In the genomic region with DNA sequence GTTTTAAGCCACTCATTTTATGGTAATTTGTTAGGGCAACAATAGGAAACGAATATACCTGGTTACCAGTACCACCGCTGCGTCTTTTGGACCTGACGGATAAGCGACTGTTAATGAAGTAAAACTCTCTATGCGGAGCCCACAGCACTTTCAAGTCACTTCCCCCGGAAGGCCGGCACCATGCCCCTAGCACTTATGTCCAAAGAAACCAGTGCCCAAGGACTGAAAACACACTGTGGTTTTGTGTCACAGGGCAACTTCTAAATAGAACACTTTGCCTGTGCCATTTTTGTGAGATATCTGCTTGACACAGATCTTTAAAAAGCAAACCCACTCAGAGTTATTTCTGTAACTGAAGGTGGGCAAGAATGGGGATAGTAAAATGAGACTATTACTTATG, we compare ENCODE assay signal across 19 cellular contexts. TPM values are rescaled to one million over a fixed set of nuclear protein-coding genes. Genes with fewer than 3 reads are reported as not detected.
A peak's percentile ranks its signal among the peaks of the same experiment; 100 is the strongest.
DNase-seq lines count a peak whose midpoint lies in the region; ATAC-seq, FAIRE-seq and TF ChIP-seq lines count a peak whose summit lies in the region.
"Had no signal": no experiment of that assay in that cellular context is flagged by ENCODE, and none has a peak within 500 bp of the region (broad histone marks: within the 10 kb centered on the region; RNA-seq: fewer than 3 reads in every experiment).

No MANE protein-coding gene starts in this region.

- intact Hi-C loops in Right ventricle myocardium superior (cut with DNase I), result loop anchor here (10.0 kb wide), 1 partner anchor 50 kb away; no protein-coding TSS in a partner anchor
- intact Hi-C loops in left ventricle myocardium inferior (cut with micrococcal nuclease), result no loop called here

- no peak overlapping the region for H3K4me3 ChIP-seq in left ventricle myocardium inferior
- peak overlapping the region; percentile 53 for H3K4me3 ChIP-seq in Karpas-422 (ENCODE audit: low read length)
- H3K4me3 ChIP-seq in upper lobe of left lung, result no peak overlapping the region
- H3K4me3 ChIP-seq: A549, cardiac muscle cell, gastrocnemius medialis, tibial nerve had no signal

- no peak overlapping the region for H3K4me3 Mint-ChIP-seq in activated naive CD8-positive, alpha-beta T cell treated with anti-CD3 and anti-CD28 coated beads, Interleukin-2, amount 50 U/mL, for 24 hours

- H3K9me3 ChIP-seq in left ventricle myocardium inferior (replicated peaks) (no peaks in the 10 kb centered on the region), Karpas-422 (ENCODE audit: low read length) (no peaks in the 10 kb centered on the region), upper lobe of left lung (no peaks in the 10 kb centered on the region)
- H3K9me3 ChIP-seq: A549, gastrocnemius medialis, tibial nerve had no signal

- no peak for FAIRE-seq in GM12892 (lab: Jason Lieb, UNC)
- FAIRE-seq: A549 had no signal

- H3K36me3 ChIP-seq in left ventricle myocardium inferior (no peaks in the 10 kb centered on the region), Karpas-422 (ENCODE audit: insufficient read depth, low read length) (no peaks in the 10 kb centered on the region), upper lobe of left lung (no peaks in the 10 kb centered on the region)
- H3K36me3 ChIP-seq: cardiac muscle cell, gastrocnemius medialis, tibial nerve had no signal

- peaks cover 75% of the 10 kb centered on the region for H3K4me1 Mint-ChIP-seq in activated naive CD8-positive, alpha-beta T cell treated with anti-CD3 and anti-CD28 coated beads, Interleukin-2, amount 50 U/mL, for 24 hours

- ATAC-seq in Right ventricle myocardium superior (ENCODE audit: poor library complexity), result no peak
- no peak for ATAC-seq in activated naive CD8-positive, alpha-beta T cell treated with anti-CD3 and anti-CD28 coated beads, Interleukin-2, amount 50 U/mL, for 24 hours
- ATAC-seq in upper lobe of left lung (ENCODE audit: low FRiP score in 2 of 2), result no peak
- ATAC-seq: A549, gastrocnemius medialis had no signal

- H4K20me1 ChIP-seq in Karpas-422 (ENCODE audit: insufficient read depth, low read depth, low read length), result no peaks in the 10 kb centered on the region; the same call in 1 of the 2 replicates

- peak overlapping the region; percentile 60 for H3K9ac ChIP-seq in Karpas-422 (ENCODE audit: low read length)

- no peaks in the 10 kb centered on the region for H3K27me3 ChIP-seq in left ventricle myocardium inferior (ENCODE audit: low read depth)
- H3K27me3 ChIP-seq in Karpas-422 (ENCODE audit: low read length), result no peaks in the 10 kb centered on the region
- H3K27me3 ChIP-seq in upper lobe of left lung, result no peaks in the 10 kb centered on the region
- H3K27me3 ChIP-seq: cardiac muscle cell, gastrocnemius medialis, tibial nerve had no signal

- H3K27ac ChIP-seq in left ventricle myocardium inferior (replicated peaks) (no peak overlapping the region), Karpas-422 (ENCODE audit: low read length) (peak overlapping the region; percentile 96), upper lobe of left lung (peak overlapping the region in 3 of 4 donors; percentile 35 to 59 (median 54))
- H3K27ac ChIP-seq: A549, cardiac muscle cell, gastrocnemius medialis, tibial nerve had no signal

- no peaks in the 10 kb centered on the region for H3K9me3 Mint-ChIP-seq in activated naive CD8-positive, alpha-beta T cell treated with anti-CD3 and anti-CD28 coated beads, Interleukin-2, amount 50 U/mL, for 24 hours

- TF ChIP-seq EP300 in upper lobe of left lung (IDR thresholded peaks at IDR 0.05), result no peak

- H3K27ac Mint-ChIP-seq in activated naive CD8-positive, alpha-beta T cell treated with anti-CD3 and anti-CD28 coated beads, Interleukin-2, amount 50 U/mL, for 24 hours, result peak overlapping the region; percentile 67

- DNase-seq in Right ventricle myocardium superior (peak; percentile 41), left ventricle myocardium inferior (no peak), Karpas-422 (peak; percentile 86), upper lobe of left lung (no peak), GM12892 (ENCODE audit: insufficient read length) (no peak), NCI-H2029 treated with DMSO at 0.1 percent for 48 hours (lab: John Stamatoyannopoulos, UW) (no peak), HUDEP-2 (lab: John Stamatoyannopoulos, UW; ENCODE audit: unreplicated experiment in 76 of 76) (no peak)
- DNase-seq in activated naive CD8-positive, alpha-beta T cell treated with anti-CD3 and anti-CD28 coated beads, Interleukin-2, amount 50 U/mL, for 24 hours, result no peak
- DNase-seq: activated CD4-positive, CD25-positive, alpha-beta regulatory T cell treated with anti-CD3 and anti-CD28 coated beads, Interleukin-2, amount 50 U/mL, for 72 hours; amniotic stem cell; DMS79 treated with DMSO at 0.1 percent for 48 hours; erythroblast; gastrocnemius medialis; NCI-H1930; NCI-H510A treated with DMSO at 0.1 percent for 48 hours; stimulated activated CD4-positive, alpha-beta T cell treated with anti-CD3 and anti-CD28 coated beads, Interleukin-12 subunit alpha, Interleukin-12 subunit beta, amount 100 ng/mL, for 4 hours had no signal

- peak overlapping the region; percentile 74 for H3K4me2 ChIP-seq in Karpas-422 (ENCODE audit: low read depth, low read length, poor library complexity, severe bottlenecking)
- H3K4me2 ChIP-seq: A549 had no signal

- H3K36me3 Mint-ChIP-seq in activated naive CD8-positive, alpha-beta T cell treated with anti-CD3 and anti-CD28 coated beads, Interleukin-2, amount 50 U/mL, for 24 hours (ENCODE audit: low read depth), result peaks cover 1% of the 10 kb centered on the region

- no peaks in the 10 kb centered on the region for H3K27me3 Mint-ChIP-seq in activated naive CD8-positive, alpha-beta T cell treated with anti-CD3 and anti-CD28 coated beads, Interleukin-2, amount 50 U/mL, for 24 hours

- WGBS in upper lobe of left lung, 2 donors, result 77 to 88% methylated on average over 8 of the region's 8 CpGs

- H2AFZ ChIP-seq in Karpas-422 (ENCODE audit: low read length), result no peak overlapping the region

- TF ChIP-seq POLR2A in upper lobe of left lung (IDR thresholded peaks at IDR 0.05) (no peak), GM12892 (IDR thresholded peaks at IDR 0.05; ENCODE audit: low read depth, low read length) (no peak)

- H3K4me1 ChIP-seq in left ventricle myocardium inferior (peaks cover 24% of the 10 kb centered on the region), Karpas-422 (ENCODE audit: low read length) (peaks cover 95% of the 10 kb centered on the region), upper lobe of left lung (peaks cover 4 to 47% (median 16%) of the 10 kb centered on the region in 4 donors)
- H3K4me1 ChIP-seq: gastrocnemius medialis had no signal

- no peaks in the 10 kb centered on the region for H3K9me2 ChIP-seq in Karpas-422 (replicated peaks; ENCODE audit: insufficient read depth, low read length)

- TF ChIP-seq CTCF in left ventricle myocardium inferior (IDR thresholded peaks at IDR 0.05; ENCODE audit: borderline replicate concordance), result no peak
- no peak for TF ChIP-seq CTCF in upper lobe of left lung (IDR thresholded peaks at IDR 0.05)

- H3K79me2 ChIP-seq in Karpas-422 (ENCODE audit: low read length), result peaks cover 69% of the 10 kb centered on the region

RNA-seq across cellular contexts. Expression of gene SH3KBP1, which starts 22.7 kb away (rescaled TPM):
- total RNA-seq in Right ventricle myocardium superior, result 61.2 TPM
- 37.2 TPM for total RNA-seq in left ventricle myocardium inferior
- 72.0 and 79.6 TPM in 2 replicates for total RNA-seq in Karpas-422 (2014; rRNA removed; shearing (Covaris generic); ENCODE audit: low replicate concordance)
- total RNA-seq in upper lobe of left lung, result 10 to 100 TPM; 17.8 to 53.4 (median 41.8) TPM
- polyA plus RNA-seq in GM12892 (2012; ENCODE audit: missing spikeins), result 124 TPM

Comparison
In these comparisons a context has a peak if more than half of its experiments do, and no peak if none do; other contexts are left out.
1. DNase-seq: peak in Right ventricle myocardium superior (single experiment) and Karpas-422 (single experiment); none in left ventricle myocardium inferior (single experiment), activated naive CD8-positive, alpha-beta T cell treated with anti-CD3 and anti-CD28 coated beads, Interleukin-2, amount 50 U/mL, for 24 hours (single experiment), upper lobe of left lung (0 of 2), GM12892 (single experiment), NCI-H2029 treated with DMSO at 0.1 percent for 48 hours (single experiment) and HUDEP-2 (0 of 76).